In genomic region chr7:100679927-100680588, GRCh38 we compare ENCODE assay signal across 2 cellular contexts.
TF ChIP-seq lines count a peak whose summit lies in the region.

No MANE protein-coding gene starts in this region.

TF ChIP-seq in A549, 52 proteins besides CTCF, POLR2A, EP300 and RAD21 (continued from another document):
- TF ChIP-seq GATA3 (IDR thresholded peaks at IDR 0.05; ENCODE audit: borderline replicate concordance) = no peak
- TF ChIP-seq ZC3H11A (IDR thresholded peaks at IDR 0.05) = no peak
- no peak for TF ChIP-seq ATOH8 (CRISPR knock-in tag; IDR thresholded peaks at IDR 0.05; ENCODE audit: low read depth)
- TF ChIP-seq SMC3 (IDR thresholded peaks at IDR 0.05) = no peak
- TF ChIP-seq EHF (CRISPR knock-in tag; IDR thresholded peaks at IDR 0.05) = no peak
- TF ChIP-seq CHD2 (IDR thresholded peaks at IDR 0.05; ENCODE audit: low read length, partially characterized antibody) = no peak
- no peak for TF ChIP-seq NPAS2 (CRISPR knock-in tag; IDR thresholded peaks at IDR 0.05; ENCODE audit: borderline replicate concordance)
- no peak for TF ChIP-seq CBX2 (IDR thresholded peaks at IDR 0.05; ENCODE audit: borderline replicate concordance, low read depth)
- TF ChIP-seq HOXA7 (CRISPR knock-in tag; IDR thresholded peaks at IDR 0.05) = no peak
- TF ChIP-seq RFX5 (IDR thresholded peaks at IDR 0.05) = no peak
- no peak for TF ChIP-seq MAX (IDR thresholded peaks at IDR 0.05)
- TF ChIP-seq RCOR1 (IDR thresholded peaks at IDR 0.05; ENCODE audit: low read depth, low read length) = no peak
- no peak for TF ChIP-seq FOSL2 (IDR thresholded peaks at IDR 0.05)
- no peak for TF ChIP-seq FOSL2 (CRISPR knock-in tag; IDR thresholded peaks at IDR 0.05)
- TF ChIP-seq HDAC2 (IDR thresholded peaks at IDR 0.05) = no peak
- TF ChIP-seq HMGXB4 (CRISPR knock-in tag; IDR thresholded peaks at IDR 0.05; ENCODE audit: borderline replicate concordance) = no peak
TF ChIP-seq in A549: peak in this region for 0.

TF ChIP-seq in HCT116, 20 proteins besides CTCF, POLR2A, EP300 and RAD21:
- TF ChIP-seq SP1 (IDR thresholded peaks at IDR 0.05; ENCODE audit: low read depth) (no peak), YY1 (IDR thresholded peaks at IDR 0.05; ENCODE audit: extremely low read depth, insufficient replicate concordance, low read depth, low read length) (no peak), SRF (IDR thresholded peaks at IDR 0.05; ENCODE audit: low read depth) (no peak), EZH2phosphoT487 (IDR thresholded peaks at IDR 0.05; ENCODE audit: borderline replicate concordance) (no peak), ELF1 (IDR thresholded peaks at IDR 0.05; ENCODE audit: borderline replicate concordance, low read depth) (no peak), MAX (IDR thresholded peaks at IDR 0.05) (no peak), ZFX (IDR thresholded peaks at IDR 0.05) (no peak), SIN3A (IDR thresholded peaks at IDR 0.05; ENCODE audit: low read depth) (no peak), EZH2 (IDR thresholded peaks at IDR 0.05) (no peak), ATF3 (IDR thresholded peaks at IDR 0.05) (no peak), TCF7L2 (IDR thresholded peaks at IDR 0.05; ENCODE audit: borderline replicate concordance, extremely low read depth, insufficient read depth, insufficient read length) (no peak), ZBTB33 (IDR thresholded peaks at IDR 0.05; ENCODE audit: extremely low read depth, insufficient replicate concordance, low read length) (no peak), FOSL1 (IDR thresholded peaks at IDR 0.05; ENCODE audit: low read depth) (no peak), CEBPB (IDR thresholded peaks at IDR 0.05; ENCODE audit: low read depth) (no peak), REST (IDR thresholded peaks at IDR 0.05; ENCODE audit: low read depth) (no peak), POLR2AphosphoS5 (IDR thresholded peaks at IDR 0.05; ENCODE audit: low read depth, low read length) (no peak), JUND (IDR thresholded peaks at IDR 0.05) (no peak)
